9 cellular contexts compared by ENCODE assay signal in the genomic region with DNA sequence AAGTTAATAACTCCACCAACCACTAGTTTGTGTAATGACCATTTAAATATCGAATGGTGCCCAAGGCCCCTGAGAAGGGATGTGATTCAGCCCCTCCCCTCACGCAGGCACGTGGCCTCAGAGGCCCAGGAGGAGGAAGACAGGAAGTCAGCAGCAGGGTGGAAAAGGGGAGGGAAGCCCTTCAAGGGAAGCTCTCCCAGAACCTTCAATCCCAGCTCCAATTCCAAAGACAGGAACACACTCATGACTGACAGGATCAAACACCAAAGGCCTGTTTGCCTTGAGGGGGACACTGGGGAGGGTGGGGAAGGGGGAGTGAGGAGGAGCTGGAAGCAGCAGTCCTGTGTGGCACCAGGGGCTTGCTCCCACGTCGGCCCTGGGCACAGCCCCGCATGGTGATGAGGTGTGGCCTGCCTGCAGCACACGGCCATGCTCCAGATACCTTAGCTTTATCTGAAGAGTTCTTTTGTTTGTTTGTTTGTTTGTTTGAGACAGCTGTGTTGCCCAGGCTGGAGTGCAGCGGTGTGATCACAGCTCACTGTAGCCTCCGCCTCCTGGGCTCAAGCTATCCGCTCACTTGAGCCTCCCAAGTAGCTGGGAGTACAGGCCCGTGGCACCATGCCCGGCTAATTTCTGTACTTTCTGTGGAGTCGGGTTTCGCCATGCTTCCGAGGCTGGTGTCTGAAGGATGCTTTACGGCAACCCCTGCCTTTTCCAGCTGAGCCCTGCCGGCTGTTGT.
DNase-seq lines count a peak whose midpoint lies in the region; ATAC-seq, FAIRE-seq and TF ChIP-seq lines count a peak whose summit lies in the region.
"Had no signal": no experiment of that assay in that cellular context is flagged by ENCODE, and none has a peak within 500 bp of the region (broad histone marks: within the 10 kb centered on the region; RNA-seq: fewer than 3 reads in every experiment).

No MANE protein-coding gene starts in this region.

- peaks cover 86% of the 10 kb centered on the region for H3K4me1 ChIP-seq in astrocyte (ENCODE audit: insufficient read depth, low read length)

- no peak for ATAC-seq in GM21515 (IDR thresholded peaks at IDR 0.05; ENCODE audit: unreplicated experiment)
- no peak for ATAC-seq in esophagus mucosa

- peak overlapping the region; percentile 25 for H3K9ac ChIP-seq in astrocyte (ENCODE audit: low read length)
- H3K9ac ChIP-seq: parathyroid adenoma had no signal

- no peaks in the 10 kb centered on the region for H3K27me3 Mint-ChIP-seq in astrocyte (ENCODE audit: low read depth, unreplicated experiment)

- peak overlapping the region; percentile 70 for H3K27ac Mint-ChIP-seq in astrocyte (ENCODE audit: unreplicated experiment)

- H3K9me3 Mint-ChIP-seq in astrocyte (ENCODE audit: unreplicated experiment): no peaks in the 10 kb centered on the region

- no peak overlapping the region for H3K4me3 ChIP-seq in astrocyte (ENCODE audit: insufficient read depth, low read depth, low read length)

- peak overlapping the region; percentile 35 for H3K4me3 Mint-ChIP-seq in astrocyte (ENCODE audit: unreplicated experiment)

- no peak for TF ChIP-seq CTCF in astrocyte (IDR thresholded peaks at IDR 0.05; ENCODE audit: insufficient read depth, low read depth, low read length)

- H3K36me3 ChIP-seq in astrocyte (ENCODE audit: insufficient read depth, low read length): no peaks in the 10 kb centered on the region

- H3K27ac ChIP-seq in astrocyte (ENCODE audit: low read depth, low read length): peak overlapping the region; percentile 62
- H3K27ac ChIP-seq: parathyroid adenoma had no signal

- H3K9me3 ChIP-seq in astrocyte (ENCODE audit: insufficient read depth, low read depth, low read length): no peaks in the 10 kb centered on the region

- no peak overlapping the region for H2AFZ ChIP-seq in astrocyte (ENCODE audit: low read depth, low read length)
- H2AFZ ChIP-seq: parathyroid adenoma had no signal

- H4K20me1 ChIP-seq in astrocyte (ENCODE audit: insufficient read depth, low read length): peaks cover 6% of the 10 kb centered on the region

- no peak for FAIRE-seq in astrocyte (lab: Jason Lieb, UNC)

- H3K36me3 Mint-ChIP-seq in astrocyte (ENCODE audit: low read depth, unreplicated experiment): peaks cover 9% of the 10 kb centered on the region

- no peaks in the 10 kb centered on the region for H3K27me3 ChIP-seq in astrocyte (ENCODE audit: insufficient read depth, low read length)

- peak overlapping the region; percentile 23 for H3K4me2 ChIP-seq in astrocyte (ENCODE audit: low read length)

- H3K4me1 Mint-ChIP-seq in astrocyte (ENCODE audit: low read depth, unreplicated experiment): peaks cover 90% of the 10 kb centered on the region

- DNase-seq in ELR (ENCODE audit: low read depth) (peak; percentile 85), NCI-H2171 treated with DMSO at 0.1 percent for 48 hours (lab: John Stamatoyannopoulos, UW) (peak; percentile 88), astrocyte (ENCODE audit: low read depth) (peak; percentile 65), kidney tubule cell (ENCODE audit: low spot score) (peak; percentile 55), putamen (ENCODE audit: low spot score) (no peak)
- DNase-seq in central memory CD4-positive, alpha-beta T cell: no peak

- H3K79me2 ChIP-seq in astrocyte (ENCODE audit: insufficient read depth, low read length): peaks cover 91% of the 10 kb centered on the region

Comparison
In these comparisons a context has a peak if more than half of its experiments do, and no peak if none do; other contexts are left out.
1. DNase-seq: peak in ELR (single experiment), NCI-H2171 treated with DMSO at 0.1 percent for 48 hours (single experiment), astrocyte (single experiment) and kidney tubule cell (single experiment); none in central memory CD4-positive, alpha-beta T cell (single experiment) and putamen (single experiment).